10 cellular contexts compared by ENCODE assay signal in genomic region chr11:96045622-96046456, GRCh38.
A peak's percentile ranks its signal among the peaks of the same experiment; 100 is the strongest.
DNase-seq lines count a peak whose midpoint lies in the region; ATAC-seq and TF ChIP-seq lines count a peak whose summit lies in the region.
"Had no signal": no experiment of that assay in that cellular context is flagged by ENCODE, and none has a peak within 500 bp of the region (broad histone marks: within the 10 kb centered on the region; RNA-seq: fewer than 3 reads in every experiment).

No MANE protein-coding gene starts in this region.

- H3K4me3 ChIP-seq in endodermal cell (ENCODE audit: low read length) (no peak overlapping the region), upper lobe of right lung (peak overlapping the region; percentile 8), Peyer's patch (peak overlapping the region in 1 of 4 donors; percentile 4)

- H3K9me3 ChIP-seq in endodermal cell (ENCODE audit: control insufficient read depth, low read length), result no peaks in the 10 kb centered on the region
- no peaks in the 10 kb centered on the region for H3K9me3 ChIP-seq in upper lobe of right lung
- H3K9me3 ChIP-seq in Peyer's patch, result no peaks in the 10 kb centered on the region

- H3K27me3 ChIP-seq in endodermal cell (ENCODE audit: control insufficient read depth, insufficient read depth, low read length, poor library complexity, severe bottlenecking) (no peaks in the 10 kb centered on the region), upper lobe of right lung (no peaks in the 10 kb centered on the region), Peyer's patch (no peaks in the 10 kb centered on the region)

- TF ChIP-seq POLR2A in Peyer's patch (IDR thresholded peaks at IDR 0.05), result no peak

- H3K36me3 Mint-ChIP-seq in activated naive CD4-positive, alpha-beta T cell treated with anti-CD3 and anti-CD28 coated beads, Interleukin-2, amount 50 U/mL, for 24 hours, result peaks cover 29% of the 10 kb centered on the region
- H3K36me3 Mint-ChIP-seq in activated naive CD4-positive, alpha-beta T cell treated with anti-CD3 and anti-CD28 coated beads, Interleukin-2, amount 10 ng/mL, durations not matched to agents 7 days and 5 days, result peaks cover 18% of the 10 kb centered on the region
- H3K36me3 Mint-ChIP-seq in endodermal cell (ENCODE audit: low read depth), result peaks cover 2% of the 10 kb centered on the region

- 33 to 41% methylated on average over 6 to 10 of the region's 11 CpGs for WGBS in endodermal cell (ENCODE audit: insufficient coverage in 1 of 2, insufficient read length in 1 of 2), 2 experiments

- H3K4me1 ChIP-seq in endodermal cell (ENCODE audit: control insufficient read depth, insufficient read depth, low read length) (peaks cover 12% of the 10 kb centered on the region), upper lobe of right lung (peaks cover 15% of the 10 kb centered on the region), Peyer's patch (no peaks in the 10 kb centered on the region)

- H3K9ac ChIP-seq in endodermal cell (ENCODE audit: extremely low read depth, low read length, poor library complexity, severe bottlenecking), result no peak overlapping the region

- TF ChIP-seq CTCF in endodermal cell (conservative IDR thresholded peaks at IDR 0.05) (peak; percentile 61), upper lobe of right lung (IDR thresholded peaks at IDR 0.05) (peak; percentile 10), Peyer's patch (IDR thresholded peaks at IDR 0.05) (no peak)

- peaks cover 80% of the 10 kb centered on the region for H3K4me1 Mint-ChIP-seq in activated naive CD4-positive, alpha-beta T cell treated with anti-CD3 and anti-CD28 coated beads, Interleukin-2, amount 50 U/mL, for 24 hours
- peaks cover 10% of the 10 kb centered on the region for H3K4me1 Mint-ChIP-seq in activated naive CD4-positive, alpha-beta T cell treated with anti-CD3 and anti-CD28 coated beads, Interleukin-2, amount 10 ng/mL, durations not matched to agents 7 days and 5 days
- H3K4me1 Mint-ChIP-seq in endodermal cell, result peaks cover 29% of the 10 kb centered on the region

- H3K36me3 ChIP-seq in endodermal cell (ENCODE audit: control insufficient read depth, insufficient read depth, low read length) (no peaks in the 10 kb centered on the region), upper lobe of right lung (no peaks in the 10 kb centered on the region), Peyer's patch (no peaks in the 10 kb centered on the region)

- peak; percentile 58 for ATAC-seq in upper lobe of right lung

- H3K27ac ChIP-seq in endodermal cell (ENCODE audit: low read depth, low read length), result no peak overlapping the region
- no peak overlapping the region for H3K27ac ChIP-seq in upper lobe of right lung
- peak overlapping the region in 1 of 4 donors; percentile 38 for H3K27ac ChIP-seq in Peyer's patch
- H3K27ac ChIP-seq: HL-60 had no signal

- CTCF ChIA-PET in activated naive CD4-positive, alpha-beta T cell treated with anti-CD3 and anti-CD28 coated beads, Interleukin-2, amount 10 ng/mL, durations not matched to agents 7 days and 5 days (lab: Charles Lee), result interaction anchor here (2.2 kb wide), 1 partner anchor 10 kb away, joined by 9 read pairs; no protein-coding TSS in a partner anchor

- H3K27ac Mint-ChIP-seq in activated naive CD4-positive, alpha-beta T cell treated with anti-CD3 and anti-CD28 coated beads, Interleukin-2, amount 50 U/mL, for 24 hours, result peak overlapping the region; percentile 86
- no peak overlapping the region for H3K27ac Mint-ChIP-seq in activated naive CD4-positive, alpha-beta T cell treated with anti-CD3 and anti-CD28 coated beads, Interleukin-2, amount 10 ng/mL, durations not matched to agents 7 days and 5 days
- no peak overlapping the region for H3K27ac Mint-ChIP-seq in endodermal cell

- H3K9me3 Mint-ChIP-seq in activated naive CD4-positive, alpha-beta T cell treated with anti-CD3 and anti-CD28 coated beads, Interleukin-2, amount 50 U/mL, for 24 hours, result peaks cover 5% of the 10 kb centered on the region
- H3K9me3 Mint-ChIP-seq in activated naive CD4-positive, alpha-beta T cell treated with anti-CD3 and anti-CD28 coated beads, Interleukin-2, amount 10 ng/mL, durations not matched to agents 7 days and 5 days, result no peaks in the 10 kb centered on the region
- no peaks in the 10 kb centered on the region for H3K9me3 Mint-ChIP-seq in endodermal cell

- intact Hi-C loops in upper lobe of right lung (cut with DNase I), result no loop called here

- DNase-seq in activated naive CD4-positive, alpha-beta T cell treated with anti-CD3 and anti-CD28 coated beads, Interleukin-2, amount 10 ng/mL, durations not matched to agents 7 days and 5 days, result no peak
- DNase-seq in endodermal cell (peak; percentile 86), medulla oblongata (ENCODE audit: extremely low spot score) (peak; percentile 80), upper lobe of right lung (no peak), Peyer's patch (no peak), HUDEP-2 (lab: John Stamatoyannopoulos, UW; ENCODE audit: unreplicated experiment in 76 of 76) (no peak), NCI-H1048 (lab: John Stamatoyannopoulos, UW) (no peak)
- DNase-seq: activated CD8-positive, alpha-beta memory T cell treated with anti-CD3 and anti-CD28 coated beads, Interleukin-2, amount 50 U/mL, for 48 hours had no signal

- no peaks in the 10 kb centered on the region for H3K27me3 Mint-ChIP-seq in activated naive CD4-positive, alpha-beta T cell treated with anti-CD3 and anti-CD28 coated beads, Interleukin-2, amount 50 U/mL, for 24 hours
- H3K27me3 Mint-ChIP-seq in activated naive CD4-positive, alpha-beta T cell treated with anti-CD3 and anti-CD28 coated beads, Interleukin-2, amount 10 ng/mL, durations not matched to agents 7 days and 5 days, result no peaks in the 10 kb centered on the region
- H3K27me3 Mint-ChIP-seq in endodermal cell (ENCODE audit: insufficient read depth), result no peaks in the 10 kb centered on the region

- H3K4me3 Mint-ChIP-seq in activated naive CD4-positive, alpha-beta T cell treated with anti-CD3 and anti-CD28 coated beads, Interleukin-2, amount 50 U/mL, for 24 hours, result no peak overlapping the region
- no peak overlapping the region for H3K4me3 Mint-ChIP-seq in activated naive CD4-positive, alpha-beta T cell treated with anti-CD3 and anti-CD28 coated beads, Interleukin-2, amount 10 ng/mL, durations not matched to agents 7 days and 5 days
- H3K4me3 Mint-ChIP-seq in endodermal cell, result no peak overlapping the region

Comparison
In these comparisons a context has a peak if more than half of its experiments do, and no peak if none do; other contexts are left out.
1. DNase-seq: peak in endodermal cell (single experiment) and medulla oblongata (single experiment); none in activated naive CD4-positive, alpha-beta T cell treated with anti-CD3 and anti-CD28 coated beads, Interleukin-2, amount 10 ng/mL, durations not matched to agents 7 days and 5 days (single experiment), upper lobe of right lung (single experiment), Peyer's patch (0 of 3), HUDEP-2 (0 of 76) and NCI-H1048 (single experiment).
2. CTCF ChIP-seq: peak in endodermal cell (single experiment) and upper lobe of right lung (single experiment); none in Peyer's patch (0 of 6).